10 cellular contexts compared by ENCODE assay signal in the genomic region with DNA sequence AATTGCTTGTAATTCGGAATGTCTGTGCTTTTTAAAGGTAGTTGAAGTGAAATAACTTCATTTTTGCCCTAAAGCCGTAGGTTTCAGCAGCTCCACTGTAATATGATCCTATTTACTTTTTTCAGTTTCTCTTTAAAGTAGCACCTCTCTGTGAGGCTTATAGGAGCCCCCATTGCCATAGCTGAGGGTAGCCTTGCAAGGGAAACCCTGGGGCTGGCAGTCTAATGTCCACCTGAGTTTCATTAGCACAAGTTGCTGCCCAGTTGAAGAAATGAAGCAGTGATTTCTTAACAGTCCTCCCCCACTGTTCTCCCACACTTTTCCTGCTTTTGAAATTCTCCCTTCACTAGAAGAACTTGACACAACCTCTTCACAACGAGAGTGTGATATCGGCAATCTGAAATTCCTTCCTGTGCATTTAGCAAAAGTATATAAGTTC. TPM values are rescaled to one million over a fixed set of nuclear protein-coding genes. Genes with fewer than 3 reads are reported as not detected.
DNase-seq lines count a peak whose midpoint lies in the region; ATAC-seq and TF ChIP-seq lines count a peak whose summit lies in the region.
"Had no signal": no experiment of that assay in that cellular context is flagged by ENCODE, and none has a peak within 500 bp of the region (broad histone marks: within the 10 kb centered on the region; RNA-seq: fewer than 3 reads in every experiment).

No MANE protein-coding gene starts in this region.

- peaks cover 19% of the 10 kb centered on the region for H3K4me1 Mint-ChIP-seq in stimulated activated naive CD8-positive, alpha-beta T cell treated with anti-CD3 and anti-CD28 coated beads, Interleukin-15, amount 100 ng/mL, for 72 hours

- TF ChIP-seq CTCF in WI38 (IDR thresholded peaks at IDR 0.05; ENCODE audit: low read depth, low read length) = no peak
- no peak for TF ChIP-seq CTCF in stomach (IDR thresholded peaks at IDR 0.05)

- no peak overlapping the region for H3K4me3 Mint-ChIP-seq in stimulated activated naive CD8-positive, alpha-beta T cell treated with anti-CD3 and anti-CD28 coated beads, Interleukin-15, amount 100 ng/mL, for 72 hours

- no peaks in the 10 kb centered on the region for H3K27me3 ChIP-seq in GM23248 (replicated peaks; ENCODE audit: insufficient read depth)
- peaks cover 0 to 12% (median 8%) of the 10 kb centered on the region in 3 donors for H3K27me3 ChIP-seq in stomach

- peak overlapping the region; percentile 72 for H3K9ac ChIP-seq in GM23248

- peaks cover 5% of the 10 kb centered on the region; the same call in 1 of the 2 replicates for H3K4me1 ChIP-seq in GM23248 (ENCODE audit: insufficient read depth)
- H3K4me1 ChIP-seq in stomach = peaks cover 10 to 32% (median 23%) of the 10 kb centered on the region in 4 donors

- H3K9me3 Mint-ChIP-seq in stimulated activated naive CD8-positive, alpha-beta T cell treated with anti-CD3 and anti-CD28 coated beads, Interleukin-15, amount 100 ng/mL, for 72 hours = peaks cover 13 to 20% of the 10 kb centered on the region in 2 donors

- H2AFZ ChIP-seq in GM23248 = peak overlapping the region; percentile 92

- 3 to 9% methylated on average over 4 of the region's 4 CpGs for WGBS in GM23248 (ENCODE audit: low coverage in 1 of 2, low lambda C conversion rate in 2 of 2, missing lambda C conversion rate in 2 of 2), 2 experiments
- 37 to 51% (median 44%) methylated on average over 4 of the region's 4 CpGs for WGBS in stomach, 5 donors

- DNase-seq in GM23248 (peak; percentile 32), iPS-NIHi7 (ENCODE audit: extremely low spot score) (peak; percentile 20), stomach (no peak), DMS153 treated with DMSO at 0.1 percent for 48 hours (lab: John Stamatoyannopoulos, UW; ENCODE audit: unreplicated experiment) (no peak)
- no peak for DNase-seq in stimulated activated naive CD8-positive, alpha-beta T cell treated with anti-CD3 and anti-CD28 coated beads, Interleukin-15, amount 100 ng/mL, for 72 hours
- DNase-seq: NCI-H187 treated with DMSO at 0.1 percent for 48 hours; stimulated activated naive CD4-positive, alpha-beta T cell had no signal

- H3K79me2 ChIP-seq in GM23248 (ENCODE audit: insufficient read depth) = no peaks in the 10 kb centered on the region

- H3K36me3 ChIP-seq in GM23248 (ENCODE audit: low read depth) (no peaks in the 10 kb centered on the region), stomach (no peaks in the 10 kb centered on the region)

- H3K9me3 ChIP-seq in GM23248 (ENCODE audit: low read depth) (no peaks in the 10 kb centered on the region), stomach (peaks cover 0 to 9% (median 0%) of the 10 kb centered on the region in 4 donors)

- peak overlapping the region; percentile 7; the same call in 1 of the 2 replicates for H3K27ac ChIP-seq in GM23248
- H3K27ac ChIP-seq in stomach = peak overlapping the region in 1 of 5 donors; percentile 35

- H3K9me2 ChIP-seq in GM23248 (ENCODE audit: insufficient read depth) = no peaks in the 10 kb centered on the region

- peaks cover 8% of the 10 kb centered on the region; the same call in 1 of the 2 replicates for H3F3A ChIP-seq in GM23248 (ENCODE audit: insufficient read depth)

- ATAC-seq in HG03354 (IDR thresholded peaks at IDR 0.05; ENCODE audit: poor library complexity, severe bottlenecking, unreplicated experiment) = no peak
- ATAC-seq in HG03039 (IDR thresholded peaks at IDR 0.05; ENCODE audit: unreplicated experiment) = no peak
- no peak for ATAC-seq in stimulated activated naive CD8-positive, alpha-beta T cell treated with anti-CD3 and anti-CD28 coated beads, Interleukin-15, amount 100 ng/mL, for 72 hours

- TF ChIP-seq POLR2A in stomach (IDR thresholded peaks at IDR 0.05) = no peak

- peaks cover 77% of the 10 kb centered on the region for H3K27me3 Mint-ChIP-seq in stimulated activated naive CD8-positive, alpha-beta T cell treated with anti-CD3 and anti-CD28 coated beads, Interleukin-15, amount 100 ng/mL, for 72 hours

- H4K20me1 ChIP-seq in GM23248 (ENCODE audit: insufficient read depth) = no peaks in the 10 kb centered on the region

- H3K4me3 ChIP-seq in GM23248 = peak overlapping the region; percentile 73
- H3K4me3 ChIP-seq in WI38 (ENCODE audit: low read depth, low read length) = peak overlapping the region; percentile 45
- peak overlapping the region; percentile 51 to 57 (median 53) for H3K4me3 ChIP-seq in stomach

- intact Hi-C loops in stomach (cut with DNase I; ENCODE audit: low total_unique reads) = no loop called here

- in situ Hi-C loops in GM23248 (cut with MboI) = no loop called here

- no peak overlapping the region for H3K27ac Mint-ChIP-seq in stimulated activated naive CD8-positive, alpha-beta T cell treated with anti-CD3 and anti-CD28 coated beads, Interleukin-15, amount 100 ng/mL, for 72 hours

- TF ChIP-seq EP300 in stomach (IDR thresholded peaks at IDR 0.05) = no peak

- peak overlapping the region; percentile 87 for H3K4me2 ChIP-seq in GM23248 (ENCODE audit: unreplicated experiment)

RNA-seq across cellular contexts. Expression of a gene that starts 1.5 kb away (rescaled TPM):
- 5.2 and 18.7 TPM in 2 replicates for total RNA-seq in GM23248 (2014; rRNA removed; shearing (Covaris generic))
- polyA plus RNA-seq in GM23248 (2016; fragmentation: Nextera tagmentation; extraction: Ambion mirVana) (1.8 and 2.1 TPM in 2 replicates), stomach (under 1 TPM; 0.12 to 0.83 (median 0.15) TPM)
- 10 to 100 TPM in 1 of 5 donors, 1 to 10 TPM in 2, under 1 TPM in 2; 0.58 to 15.1 (median 1.2) TPM for total RNA-seq in stomach

Comparison
In these comparisons a context has a peak if more than half of its experiments do, and no peak if none do; other contexts are left out.
1. DNase-seq: peak in GM23248 (single experiment) and iPS-NIHi7 (single experiment); none in stomach (single experiment), DMS153 treated with DMSO at 0.1 percent for 48 hours (single experiment) and stimulated activated naive CD8-positive, alpha-beta T cell treated with anti-CD3 and anti-CD28 coated beads, Interleukin-15, amount 100 ng/mL, for 72 hours (0 of 2).
2. Peak in every context shown above with its lines, with median percentiles within 50 percentile points of each other: H3K4me3 ChIP-seq.